Comparison of ENCODE assay signal across 16 cellular contexts in genomic region chr21:15849925-15850324, GRCh38.
DNase-seq lines count a peak whose midpoint lies in the region; ATAC-seq, FAIRE-seq and TF ChIP-seq lines count a peak whose summit lies in the region.
"Had no signal": no experiment of that assay in that cellular context is flagged by ENCODE, and none has a peak within 500 bp of the region (broad histone marks: within the 10 kb centered on the region; RNA-seq: fewer than 3 reads in every experiment).

No MANE protein-coding gene starts in this region.

- 94 to 98% (median 97%) methylated on average over 2 of the region's 2 CpGs for WGBS in spleen, 5 donors

- H3K27ac ChIP-seq in RWPE2 (ENCODE audit: poor library complexity, severe bottlenecking) (peak overlapping the region; percentile 17), spleen (no peak overlapping the region)
- H3K27ac ChIP-seq: BLaER1 treated with 17β-estradiol and CSF1 and Interleukin-3, amounts not matched to agents 10 nM and 100 nM; GM23248; HL-60; KMS-11 had no signal

- peaks cover 27% of the 10 kb centered on the region for H3K4me1 ChIP-seq in RWPE2 (ENCODE audit: insufficient read depth, poor library complexity, severe bottlenecking)
- no peaks in the 10 kb centered on the region for H3K4me1 ChIP-seq in spleen
- H3K4me1 ChIP-seq: BLaER1 treated with 17β-estradiol and CSF1 and Interleukin-3, amounts not matched to agents 10 nM and 100 nM; HAP-1 had no signal

- no peak for TF ChIP-seq CTCF in RWPE2 (IDR thresholded peaks at IDR 0.05; ENCODE audit: poor library complexity, severe bottlenecking)
- no peak for TF ChIP-seq CTCF in spleen (IDR thresholded peaks at IDR 0.05 in 8 of 11, conservative IDR thresholded peaks at IDR 0.05 in 3 of 11)

- peaks cover 26% of the 10 kb centered on the region for H3K36me3 ChIP-seq in RWPE2 (ENCODE audit: low read depth)
- H3K36me3 ChIP-seq in spleen = peaks cover 0 to 58% (median 11%) of the 10 kb centered on the region in 6 donors

- intact Hi-C loops in spleen (cut with DNase I; ENCODE audit: low total_unique reads) (no loop called here), Right ventricle myocardium superior (cut with DNase I) (no loop called here)

- H3K27me3 ChIP-seq in RWPE2 (ENCODE audit: insufficient read depth, poor library complexity, severe bottlenecking) (no peaks in the 10 kb centered on the region), spleen (replicated peaks in 1 of 7) (no peaks in the 10 kb centered on the region)
- H3K27me3 ChIP-seq: BLaER1 treated with 17β-estradiol and CSF1 and Interleukin-3, amounts not matched to agents 10 nM and 100 nM had no signal

- no peak for ATAC-seq in RWPE2 (ENCODE audit: low read depth)
- no peak for ATAC-seq in HG02678 (IDR thresholded peaks at IDR 0.05; ENCODE audit: unreplicated experiment)
- ATAC-seq in Right ventricle myocardium superior (ENCODE audit: poor library complexity) = no peak
- no peak for ATAC-seq in GM18505 (IDR thresholded peaks at IDR 0.05; ENCODE audit: unreplicated experiment)
- ATAC-seq: CD8-positive, alpha-beta T cell; GM12878 had no signal

- TF ChIP-seq POLR2A in spleen (IDR thresholded peaks at IDR 0.05) (no peak), GM18505 (IDR thresholded peaks at IDR 0.05; ENCODE audit: borderline replicate concordance, extremely low read depth, insufficient read depth, insufficient read length) (no peak)

- H3K4me3 ChIP-seq in RWPE2 (ENCODE audit: severe bottlenecking) (no peak overlapping the region), spleen (no peak overlapping the region)
- H3K4me3 ChIP-seq: BLaER1 treated with 17β-estradiol and CSF1 and Interleukin-3, amounts not matched to agents 10 nM and 100 nM; GM12878; GM23248; HAP-1 had no signal

- FAIRE-seq in G401.6 (lab: Jason Lieb, UNC) = peak; percentile 60
- peak; percentile 43 for FAIRE-seq in colon (lab: Jason Lieb, UNC)
- FAIRE-seq: GM12878, GM19239 had no signal

- H3K9me3 ChIP-seq in RWPE2 (ENCODE audit: severe bottlenecking) (no peaks in the 10 kb centered on the region), spleen (no peaks in the 10 kb centered on the region)
- H3K9me3 ChIP-seq: HAP-1 had no signal

- no peak for DNase-seq in RWPE2 (ENCODE audit: low spot score)
- DNase-seq in spleen = no peak
- DNase-seq in Right ventricle myocardium superior = no peak
- DNase-seq: Calu3; CD8-positive, alpha-beta T cell had no signal
